ENCODE assay signal across 9 cellular contexts in genomic region chr2:97868986-97869721, GRCh38.
DNase-seq lines count a peak whose midpoint lies in the region; ATAC-seq, FAIRE-seq and TF ChIP-seq lines count a peak whose summit lies in the region.
"Had no signal": no experiment of that assay in that cellular context is flagged by ENCODE, and none has a peak within 500 bp of the region (broad histone marks: within the 10 kb centered on the region; RNA-seq: fewer than 3 reads in every experiment).

No MANE protein-coding gene starts in this region.

- H3K9me3 ChIP-seq in right cardiac atrium (ENCODE audit: control insufficient read depth, low read length) (no peaks in the 10 kb centered on the region), small intestine (ENCODE audit: control insufficient read depth, low read depth) (no peaks in the 10 kb centered on the region)

- no peaks in the 10 kb centered on the region for H3K27me3 ChIP-seq in right cardiac atrium (ENCODE audit: control insufficient read depth, insufficient read depth)
- no peaks in the 10 kb centered on the region for H3K27me3 ChIP-seq in small intestine (ENCODE audit: control insufficient read depth in 2 of 2, insufficient read depth in 2 of 2, low read length in 2 of 2)

- whole genome bisulfite sequencing in right cardiac atrium: 60% methylated on average over 5 of the region's 5 CpGs
- 63 to 75% (median 66%) methylated on average over 5 of the region's 5 CpGs for WGBS in small intestine, 3 donors

- no peaks in the 10 kb centered on the region for H3K36me3 ChIP-seq in small intestine (ENCODE audit: control insufficient read depth in 2 of 2, insufficient read depth in 2 of 2, low read length in 2 of 2)

- FAIRE-seq in small intestine (lab: Jason Lieb, UNC): no peak

- intact Hi-C loops in right cardiac atrium (cut with DNase I): no loop called here

- TF ChIP-seq CTCF in HFF-Myc (IDR thresholded peaks at IDR 0.05; ENCODE audit: low read depth, low read length, missing control alignments): no peak

- H3K4me3 ChIP-seq in HFF-Myc (replicated peaks; ENCODE audit: low read depth, low read length) (0 out of 2 replicates have a peak overlapping the region, but pooled peaks have one; percentile 3), right cardiac atrium (ENCODE audit: low read length) (no peak overlapping the region), small intestine (ENCODE audit: low read depth in 1 of 2, low read length in 2 of 2) (no peak overlapping the region)

- ATAC-seq in right cardiac atrium (peak; percentile 89 to 97), GM21390 (IDR thresholded peaks at IDR 0.05; ENCODE audit: unreplicated experiment) (no peak)

- DNase-seq in HFF-Myc (ENCODE audit: extremely low read depth, low read depth): peak; percentile 82
- DNase-seq in UCSD-AML1 (lab: John Stamatoyannopoulos, UW; ENCODE audit: unreplicated experiment): peak; percentile 54
- peak; percentile 41 to 58 (median 49) for DNase-seq in right cardiac atrium
- DNase-seq in small intestine: peak; percentile 94
- no peak for DNase-seq in stimulated activated CD4-positive, alpha-beta T cell treated with anti-CD3 and anti-CD28 coated beads, Interleukin-4, amount 100 ng/mL, for 24 hours
- DNase-seq in NCI-H187 treated with DMSO at 0.1 percent for 48 hours (lab: John Stamatoyannopoulos, UW): no peak
- DNase-seq in stimulated activated CD4-positive, alpha-beta T cell treated with anti-CD3 and anti-CD28 coated beads, Interleukin-12 subunit alpha, Interleukin-12 subunit beta, amount 100 ng/mL, for 4 hours: no peak
- DNase-seq: activated CD4-positive, alpha-beta memory T cell treated with anti-CD3 and anti-CD28 coated beads for 36 hours had no signal

- H3K27ac ChIP-seq in right cardiac atrium (ENCODE audit: low read length): peak overlapping the region; percentile 91
- peak overlapping the region; percentile 16 to 30 for H3K27ac ChIP-seq in small intestine (ENCODE audit: low read depth in 1 of 2, low read length in 1 of 2)

- H3K4me1 ChIP-seq in right cardiac atrium (ENCODE audit: control insufficient read depth, insufficient read depth, low read length) (peaks cover 10% of the 10 kb centered on the region), small intestine (ENCODE audit: control insufficient read depth in 2 of 2, insufficient read depth in 1 of 2, low read depth in 1 of 2, low read length in 1 of 2) (peaks cover 4 to 14% of the 10 kb centered on the region in 2 donors)

Comparison
In these comparisons a context has a peak if more than half of its experiments do, and no peak if none do; other contexts are left out.
1. DNase-seq: peak in HFF-Myc (single experiment), UCSD-AML1 (single experiment), right cardiac atrium (3 of 3) and small intestine (single experiment); none in stimulated activated CD4-positive, alpha-beta T cell treated with anti-CD3 and anti-CD28 coated beads, Interleukin-4, amount 100 ng/mL, for 24 hours (single experiment), NCI-H187 treated with DMSO at 0.1 percent for 48 hours (single experiment) and stimulated activated CD4-positive, alpha-beta T cell treated with anti-CD3 and anti-CD28 coated beads, Interleukin-12 subunit alpha, Interleukin-12 subunit beta, amount 100 ng/mL, for 4 hours (single experiment).